Comparison of ENCODE assay signal across 31 cellular contexts in genomic region chr11:127332896-127333295, GRCh38.
DNase-seq lines count a peak whose midpoint lies in the region; ATAC-seq, FAIRE-seq and TF ChIP-seq lines count a peak whose summit lies in the region.
"Had no signal": no experiment of that assay in that cellular context is flagged by ENCODE, and none has a peak within 500 bp of the region (broad histone marks: within the 10 kb centered on the region; RNA-seq: fewer than 3 reads in every experiment).

No MANE protein-coding gene starts in this region.

- ATAC-seq in SK-N-SH treated with all-trans-retinoic acid at 6 μM for 48 hours (no peak), HG03460 (IDR thresholded peaks at IDR 0.05; ENCODE audit: unreplicated experiment) (no peak)
- ATAC-seq: A549; CD8-positive, alpha-beta T cell had no signal

- no peaks in the 10 kb centered on the region for H3K27me3 ChIP-seq in SK-N-SH (ENCODE audit: insufficient read depth)
- H3K27me3 ChIP-seq in H1 (replicated peaks in 1 of 4; ENCODE audit: control insufficient read depth in 3 of 4, extremely low read depth in 1 of 4, insufficient read depth in 3 of 4, low read length in 3 of 4): no peaks in the 10 kb centered on the region
- H3K27me3 ChIP-seq: BE2C; BLaER1; BLaER1 treated with 17β-estradiol and CSF1 and Interleukin-3, amounts not matched to agents 10 nM and 100 nM had no signal

- no peak overlapping the region for H2AK5ac ChIP-seq in H1 (ENCODE audit: low read depth, low read length)

- H2BK120ac ChIP-seq in H1 (replicated peaks; ENCODE audit: low read depth, low read length): no peak overlapping the region

- no peak overlapping the region for H3K18ac ChIP-seq in H1 (ENCODE audit: extremely low read depth, low read length)

- POLR2A ChIA-PET in SK-N-SH (lab: Yijun Ruan, JAX): no interaction called here
- POLR2A ChIA-PET in H1 (lab: Charles Lee; ENCODE audit: partially characterized antibody): no interaction called here

- no peak overlapping the region for H3K4ac ChIP-seq in H1 (replicated peaks; ENCODE audit: insufficient read length, low read depth, low read length)

- no peak overlapping the region for H3K23ac ChIP-seq in H1 (ENCODE audit: insufficient read length)

- H3K14ac ChIP-seq in H1 (ENCODE audit: insufficient read length): no peak overlapping the region

- H3K4me3 ChIP-seq in SK-N-SH (ENCODE audit: low read depth in 2 of 2, low read length in 1 of 2) (no peak overlapping the region), H1 (ENCODE audit: extremely low read depth in 1 of 4, insufficient read depth in 2 of 4, low read depth in 3 of 4, low read length in 4 of 4) (no peak overlapping the region)
- H3K4me3 ChIP-seq: A549; BLaER1; BLaER1 treated with 17β-estradiol and CSF1 and Interleukin-3, amounts not matched to agents 10 nM and 100 nM had no signal

- DNase-seq in SK-N-SH: no peak
- no peak for DNase-seq in H1 (ENCODE audit: low read depth in 1 of 2, low spot score in 2 of 2)
- DNase-seq: 8988T; ACHN; AML-193; BE2C; C1 segment of cervical spinal cord; Caco-2; Calu3; CD4-positive, alpha-beta memory T cell; CD4-positive, alpha-beta T cell; CD4-positive, CD25-positive, alpha-beta regulatory T cell; CD8-positive, alpha-beta memory T cell; CD8-positive, alpha-beta T cell; COR-L47; DMS 273 treated with DMSO at 0.1 percent for 48 hours; DMS153; DMS53; DMS79; DMS79 treated with DMSO at 0.1 percent for 48 hours; DND-41; EL had no signal

- no peak overlapping the region for H2BK12ac ChIP-seq in H1 (ENCODE audit: low read depth, low read length)

- no peaks in the 10 kb centered on the region for H3K4me1 ChIP-seq in SK-N-SH (ENCODE audit: control insufficient read depth in 1 of 2, insufficient read depth in 2 of 2, low read depth in 1 of 2, low read length in 1 of 2)
- H3K4me1 ChIP-seq in H1 (replicated peaks in 1 of 4; ENCODE audit: control insufficient read depth in 3 of 4, insufficient read depth in 4 of 4, low read length in 3 of 4): no peaks in the 10 kb centered on the region
- H3K4me1 ChIP-seq: A549; BE2C; BLaER1; BLaER1 treated with 17β-estradiol and CSF1 and Interleukin-3, amounts not matched to agents 10 nM and 100 nM; Caco-2 had no signal

- CTCF ChIA-PET in SK-N-SH (lab: Yijun Ruan, JAX): interaction anchor here (1.0 kb wide), 1 partner anchor 9 kb away, joined by 3 read pairs; no protein-coding TSS in a partner anchor
- CTCF ChIA-PET in H1 (lab: Charles Lee; ENCODE audit: partially characterized antibody): no interaction called here

- peak; percentile 36 for FAIRE-seq in H1 (lab: Jason Lieb, UNC)
- FAIRE-seq: A204.1, A549, D721Med had no signal

- H4K5ac ChIP-seq in H1 (ENCODE audit: insufficient read length, low read depth, low read length): no peak overlapping the region

- H3K23me2 ChIP-seq in H1 (ENCODE audit: low read depth, low read length): no peaks in the 10 kb centered on the region

- H3K79me2 ChIP-seq in SK-N-SH (ENCODE audit: insufficient read depth) (no peaks in the 10 kb centered on the region), H1 (ENCODE audit: control insufficient read depth in 1 of 2, insufficient read depth in 2 of 2, low read length in 2 of 2) (no peaks in the 10 kb centered on the region)

- H3K79me1 ChIP-seq in H1 (ENCODE audit: low read depth, low read length): no peaks in the 10 kb centered on the region

- no peak overlapping the region for H3K4me2 ChIP-seq in SK-N-SH
- H3K4me2 ChIP-seq in H1 (ENCODE audit: insufficient read depth in 1 of 2, low read depth in 2 of 2, low read length in 2 of 2): no peak overlapping the region
- H3K4me2 ChIP-seq: A549; BLaER1; BLaER1 treated with 17β-estradiol and CSF1 and Interleukin-3, amounts not matched to agents 10 nM and 100 nM had no signal

- no peaks in the 10 kb centered on the region for H3K9me3 ChIP-seq in SK-N-SH
- H3K9me3 ChIP-seq in H1 (ENCODE audit: insufficient read depth in 2 of 2, low read depth in 1 of 2, low read length in 1 of 2): no peaks in the 10 kb centered on the region
- H3K9me3 ChIP-seq: A549, BE2C, BLaER1 had no signal

- no peaks in the 10 kb centered on the region for H3K36me3 ChIP-seq in SK-N-SH (replicated peaks in 1 of 2; ENCODE audit: control insufficient read depth in 1 of 2, insufficient read depth in 2 of 2, low read length in 1 of 2)
- H3K36me3 ChIP-seq in H1 (ENCODE audit: control insufficient read depth in 2 of 4, insufficient read depth in 4 of 4, low read length in 3 of 4): no peaks in the 10 kb centered on the region
- H3K36me3 ChIP-seq: BE2C; BLaER1; BLaER1 treated with 17β-estradiol and CSF1 and Interleukin-3, amounts not matched to agents 10 nM and 100 nM had no signal

- TF ChIP-seq EP300 in SK-N-SH (IDR thresholded peaks at IDR 0.05; ENCODE audit: borderline replicate concordance in 1 of 2, low read depth in 1 of 2, low read length in 1 of 2): no peak
- TF ChIP-seq EP300 in H1 (IDR thresholded peaks at IDR 0.05; ENCODE audit: borderline replicate concordance in 1 of 2, low read depth in 2 of 2, low read length in 2 of 2): no peak

- H3K27ac ChIP-seq in SK-N-SH (ENCODE audit: low read depth in 2 of 2, low read length in 1 of 2) (no peak overlapping the region), H1 (ENCODE audit: low read depth, low read length) (no peak overlapping the region)
- H3K27ac ChIP-seq: 22Rv1; A549; BLaER1; BLaER1 treated with 17β-estradiol and CSF1 and Interleukin-3, amounts not matched to agents 10 nM and 100 nM; C4-2B had no signal

- H2BK5ac ChIP-seq in H1 (ENCODE audit: low read depth, low read length): no peak overlapping the region

- no peak for TF ChIP-seq RAD21 in SK-N-SH (IDR thresholded peaks at IDR 0.05; ENCODE audit: low read length)
- no peak for TF ChIP-seq RAD21 in H1 (IDR thresholded peaks at IDR 0.05 in 1 of 2, conservative IDR thresholded peaks at IDR 0.05 in 1 of 2; ENCODE audit: low read depth in 2 of 2, low read length in 2 of 2)

- H3K9ac ChIP-seq in SK-N-SH: no peak overlapping the region
- H3K9ac ChIP-seq in H1 (replicated peaks in 1 of 4; ENCODE audit: extremely low read depth in 1 of 4, low read depth in 3 of 4, low read length in 3 of 4): no peak overlapping the region
- H3K9ac ChIP-seq: BLaER1; BLaER1 treated with 17β-estradiol and CSF1 and Interleukin-3, amounts not matched to agents 10 nM and 100 nM had no signal

- H2AFZ ChIP-seq in SK-N-SH (ENCODE audit: low read depth) (no peak overlapping the region), H1 (ENCODE audit: low read length) (no peak overlapping the region)

- H4K8ac ChIP-seq in H1 (ENCODE audit: extremely low read depth, insufficient read depth, low read length): no peak overlapping the region

- H3F3A ChIP-seq in SK-N-SH (replicated peaks; ENCODE audit: insufficient read depth): no peaks in the 10 kb centered on the region

- 2% methylated on average over 2 of the region's 2 CpGs for WGBS in SK-N-SH (ENCODE audit: low lambda C conversion rate)
- WGBS in H1 (ENCODE audit: extremely low coverage in 1 of 2, insufficient coverage in 1 of 2, insufficient read length in 1 of 2, insufficient replicate concordance in 2 of 2, low coverage in 1 of 2, low lambda C conversion rate in 2 of 2, missing lambda C conversion rate in 1 of 2), 2 experiments: 85% methylated on average over 2 of the region's 2 CpGs; no CpG with 5 or more reads in 1 of the 2 experiments

- H2BK20ac ChIP-seq in H1 (ENCODE audit: low read length): no peak overlapping the region

- no peak overlapping the region for H4K91ac ChIP-seq in H1 (replicated peaks; ENCODE audit: insufficient read length, low read length)

- no peak overlapping the region for H3K56ac ChIP-seq in H1 (replicated peaks; ENCODE audit: insufficient read length, low read depth, low read length)

- H4K20me1 ChIP-seq in SK-N-SH (ENCODE audit: insufficient read depth) (no peaks in the 10 kb centered on the region), H1 (replicated peaks in 1 of 2; ENCODE audit: control insufficient read depth in 1 of 2, insufficient read depth in 2 of 2, low read length in 2 of 2) (no peaks in the 10 kb centered on the region)
- H4K20me1 ChIP-seq: BLaER1; BLaER1 treated with 17β-estradiol and CSF1 and Interleukin-3, amounts not matched to agents 10 nM and 100 nM had no signal

- no peak for TF ChIP-seq POLR2A in H1 (IDR thresholded peaks at IDR 0.05; ENCODE audit: control extremely low read depth in 1 of 2, low read depth in 2 of 2, low read length in 2 of 2)

- H3K9me2 ChIP-seq in SK-N-SH: 0 out of 2 replicates have a peak, but pooled peaks cover 5% of the 10 kb centered on the region

- TF ChIP-seq CTCF in SK-N-SH (IDR thresholded peaks at IDR 0.05) (no peak), H1 (IDR thresholded peaks at IDR 0.05; ENCODE audit: control extremely low read depth in 1 of 3, insufficient read depth in 1 of 3, low read depth in 1 of 3, low read length in 3 of 3) (no peak)

- H2BK15ac ChIP-seq in H1 (ENCODE audit: low read length): no peak overlapping the region

TF ChIP-seq in SK-N-SH treated with all-trans-retinoic acid at 6 μM for 48 hours, 23 proteins besides CTCF, POLR2A, EP300 and RAD21:
- TF ChIP-seq GLIS3 (CRISPR knock-in tag; IDR thresholded peaks at IDR 0.05) (no peak), ZFP30 (CRISPR knock-in tag; IDR thresholded peaks at IDR 0.05) (peak; percentile 92), RARB (CRISPR knock-in tag; IDR thresholded peaks at IDR 0.05) (no peak)

TF ChIP-seq in SK-N-SH, 30 proteins besides CTCF, POLR2A, EP300 and RAD21:
- no peak for TF ChIP-seq MXI1 (IDR thresholded peaks at IDR 0.05; ENCODE audit: low read depth, low read length)
- TF ChIP-seq SMC3 (IDR thresholded peaks at IDR 0.05; ENCODE audit: low read depth, low read length): no peak
- no peak for TF ChIP-seq USF1 (IDR thresholded peaks at IDR 0.05; ENCODE audit: borderline replicate concordance, low read depth)
- no peak for TF ChIP-seq ELF1 (IDR thresholded peaks at IDR 0.05)

TF ChIP-seq in H1, 55 proteins besides CTCF, POLR2A, EP300 and RAD21 (continues in another document):
- no peak for TF ChIP-seq CBX8 (IDR thresholded peaks at IDR 0.05; ENCODE audit: borderline replicate concordance, low read depth, low read length)
- no peak for TF ChIP-seq BCL11A (IDR thresholded peaks at IDR 0.05; ENCODE audit: low read depth in 2 of 2, low read length in 2 of 2)
- no peak for TF ChIP-seq FOSL1 (IDR thresholded peaks at IDR 0.05; ENCODE audit: insufficient read depth, low read depth, low read length)
